Comparison of ENCODE assay signal across 18 cellular contexts in genomic region chr7:47477191-47478016, GRCh38.
DNase-seq lines count a peak whose midpoint lies in the region; ATAC-seq and TF ChIP-seq lines count a peak whose summit lies in the region.
"Had no signal": no experiment of that assay in that cellular context is flagged by ENCODE, and none has a peak within 500 bp of the region (broad histone marks: within the 10 kb centered on the region; RNA-seq: fewer than 3 reads in every experiment).

No MANE protein-coding gene starts in this region.

- H3K9me3 Mint-ChIP-seq in nephron: no peaks in the 10 kb centered on the region
- H3K9me3 Mint-ChIP-seq: HFFc6 had no signal

- no peaks in the 10 kb centered on the region for H3K27me3 Mint-ChIP-seq in nephron (ENCODE audit: low read depth)
- H3K27me3 Mint-ChIP-seq: B cell; central memory CD8-positive, alpha-beta T cell had no signal

- H3K4me3 ChIP-seq in RWPE2 (ENCODE audit: severe bottlenecking): no peak overlapping the region
- H3K4me3 ChIP-seq: mucosa of descending colon, thoracic aorta had no signal

- TF ChIP-seq CTCF in RWPE2 (IDR thresholded peaks at IDR 0.05; ENCODE audit: poor library complexity, severe bottlenecking) (no peak), nephron (IDR thresholded peaks at IDR 0.05; ENCODE audit: unreplicated experiment in 3 of 3) (no peak)

- no peaks in the 10 kb centered on the region for H3K9me3 ChIP-seq in RWPE2 (ENCODE audit: severe bottlenecking)
- H3K9me3 ChIP-seq: mucosa of descending colon, thoracic aorta had no signal

- no peaks in the 10 kb centered on the region for H3K27me3 ChIP-seq in RWPE2 (ENCODE audit: insufficient read depth, poor library complexity, severe bottlenecking)

- H3K36me3 Mint-ChIP-seq in nephron (ENCODE audit: low read depth): no peaks in the 10 kb centered on the region
- H3K36me3 Mint-ChIP-seq: activated naive CD8-positive, alpha-beta T cell had no signal

- DNase-seq in COLO668 (lab: John Stamatoyannopoulos, UW; ENCODE audit: unreplicated experiment) (peak; percentile 88), NCI-H2029 (lab: John Stamatoyannopoulos, UW) (peak; percentile 81), RWPE2 (ENCODE audit: low spot score) (peak; percentile 27), DMS 273 treated with DMSO at 0.1 percent for 48 hours (lab: John Stamatoyannopoulos, UW) (no peak), nucleus accumbens (lab: John Stamatoyannopoulos, UW) (no peak)
- DNase-seq: HFFc6; KBM-7; mucosa of descending colon; NCI-H187 treated with DMSO at 0.1 percent for 48 hours; stimulated activated CD4-positive, alpha-beta T cell treated with anti-CD3 and anti-CD28 coated beads, Interleukin-15, amount 100 ng/mL, for 24 hours had no signal

- ATAC-seq in RWPE2 (ENCODE audit: low read depth) (no peak), GM21576 (IDR thresholded peaks at IDR 0.05; ENCODE audit: unreplicated experiment) (no peak), esophagus mucosa (no peak)
- ATAC-seq: activated CD4-positive, CD25-positive, alpha-beta regulatory T cell treated with anti-CD3 and anti-CD28 coated beads, Interleukin-2, amount 50 U/mL, for 24 hours; mucosa of descending colon had no signal

- H3K27ac Mint-ChIP-seq in nephron: peak overlapping the region in 2 of 3 experiments; percentile 30 to 77
- H3K27ac Mint-ChIP-seq: activated naive CD8-positive, alpha-beta T cell; HFFc6 had no signal

- no peak overlapping the region for H3K4me3 Mint-ChIP-seq in nephron
- H3K4me3 Mint-ChIP-seq: activated naive CD8-positive, alpha-beta T cell; B cell; central memory CD8-positive, alpha-beta T cell; HFFc6 had no signal

- H3K36me3 ChIP-seq in RWPE2 (ENCODE audit: low read depth): peaks cover 10% of the 10 kb centered on the region
- H3K36me3 ChIP-seq: thoracic aorta had no signal

- H3K27ac ChIP-seq in RWPE2 (ENCODE audit: poor library complexity, severe bottlenecking): no peak overlapping the region

- peaks cover 29% of the 10 kb centered on the region for H3K4me1 ChIP-seq in RWPE2 (ENCODE audit: insufficient read depth, poor library complexity, severe bottlenecking)

- peaks cover 32% of the 10 kb centered on the region for H3K4me1 Mint-ChIP-seq in nephron
- H3K4me1 Mint-ChIP-seq: central memory CD8-positive, alpha-beta T cell had no signal

Comparison
In these comparisons a context has a peak if more than half of its experiments do, and no peak if none do; other contexts are left out.
1. DNase-seq: peak in COLO668 (single experiment), NCI-H2029 (single experiment) and RWPE2 (single experiment); none in DMS 273 treated with DMSO at 0.1 percent for 48 hours (single experiment) and nucleus accumbens (0 of 56).